In the genomic region with DNA sequence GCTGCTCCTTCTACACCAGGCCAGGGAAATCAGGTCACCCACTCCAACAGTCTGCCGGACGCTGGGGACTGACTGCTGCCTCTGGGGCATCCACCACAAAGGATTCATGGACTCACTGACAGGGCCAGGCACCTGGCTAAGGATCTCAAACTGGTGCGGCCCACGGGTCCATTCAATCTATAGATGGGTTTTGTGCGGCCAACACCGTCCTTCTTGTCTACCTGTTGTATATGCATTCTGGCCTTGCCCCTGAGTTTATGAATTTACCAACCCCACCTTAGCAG, we compare ENCODE assay signal across 19 cellular contexts. TPM values are rescaled to one million over a fixed set of nuclear protein-coding genes. Genes with fewer than 3 reads are reported as not detected.
A peak's percentile ranks its signal among the peaks of the same experiment; 100 is the strongest.
DNase-seq lines count a peak whose midpoint lies in the region; ATAC-seq and TF ChIP-seq lines count a peak whose summit lies in the region.
"Had no signal": no experiment of that assay in that cellular context is flagged by ENCODE, and none has a peak within 500 bp of the region (broad histone marks: within the 10 kb centered on the region; RNA-seq: fewer than 3 reads in every experiment).

No MANE protein-coding gene starts in this region.

- no peak overlapping the region for H3K27ac ChIP-seq in CD4-positive, alpha-beta T cell (ENCODE audit: low read depth, low read length)
- H3K27ac ChIP-seq: BLaER1, PC-9 had no signal

- no peaks in the 10 kb centered on the region for H3K27me3 ChIP-seq in CD4-positive, alpha-beta T cell (ENCODE audit: control insufficient read depth, insufficient read depth, low read length)
- H3K27me3 ChIP-seq: BLaER1 had no signal

- H3K36me3 Mint-ChIP-seq in activated CD4-positive, alpha-beta T cell treated with anti-CD3 and anti-CD28 coated beads, Interleukin-2, amount 10 ng/mL, durations not matched to agents 7 days and 5 days (ENCODE audit: low read depth), result peaks cover 4% of the 10 kb centered on the region
- peaks cover 4% of the 10 kb centered on the region for H3K36me3 Mint-ChIP-seq in CD4-positive, alpha-beta T cell (ENCODE audit: low read depth)
- H3K36me3 Mint-ChIP-seq in activated T-helper 17 cell treated with anti-CD3 and anti-CD28 coated beads, Interleukin-2, amount 50 U/mL, for 72 hours (ENCODE audit: low read depth), result no peaks in the 10 kb centered on the region
- H3K36me3 Mint-ChIP-seq in natural killer cell treated with Interleukin-12 subunit alpha and Interleukin-12 subunit beta and Interleukin-15 and Interleukin-18, amount 100 ng/mL, for 72 hours, result no peaks in the 10 kb centered on the region
- no peaks in the 10 kb centered on the region for H3K36me3 Mint-ChIP-seq in CD14-positive monocyte

- peaks cover 1% of the 10 kb centered on the region for H3K27me3 Mint-ChIP-seq in activated CD4-positive, alpha-beta T cell treated with anti-CD3 and anti-CD28 coated beads, Interleukin-2, amount 10 ng/mL, durations not matched to agents 7 days and 5 days
- no peaks in the 10 kb centered on the region for H3K27me3 Mint-ChIP-seq in CD4-positive, alpha-beta T cell
- no peaks in the 10 kb centered on the region for H3K27me3 Mint-ChIP-seq in activated T-helper 17 cell treated with anti-CD3 and anti-CD28 coated beads, Interleukin-2, amount 50 U/mL, for 72 hours
- H3K27me3 Mint-ChIP-seq in natural killer cell treated with Interleukin-12 subunit alpha and Interleukin-12 subunit beta and Interleukin-15 and Interleukin-18, amount 100 ng/mL, for 72 hours, result no peaks in the 10 kb centered on the region
- peaks cover 2 to 6% (median 3%) of the 10 kb centered on the region in 3 donors for H3K27me3 Mint-ChIP-seq in CD14-positive monocyte (ENCODE audit: low read depth in 3 of 3)

- H3K27ac Mint-ChIP-seq in activated CD4-positive, alpha-beta T cell treated with anti-CD3 and anti-CD28 coated beads, Interleukin-2, amount 10 ng/mL, durations not matched to agents 7 days and 5 days, result peak overlapping the region; percentile 77
- H3K27ac Mint-ChIP-seq in CD4-positive, alpha-beta T cell, result peak overlapping the region; percentile 71
- H3K27ac Mint-ChIP-seq in activated T-helper 17 cell treated with anti-CD3 and anti-CD28 coated beads, Interleukin-2, amount 50 U/mL, for 72 hours, result no peak overlapping the region
- peak overlapping the region; percentile 24 to 62 for H3K27ac Mint-ChIP-seq in natural killer cell treated with Interleukin-12 subunit alpha and Interleukin-12 subunit beta and Interleukin-15 and Interleukin-18, amount 100 ng/mL, for 72 hours
- no peak overlapping the region for H3K27ac Mint-ChIP-seq in CD14-positive monocyte
- H3K27ac Mint-ChIP-seq: GM23338 had no signal

- H3K4me3 Mint-ChIP-seq in activated CD4-positive, alpha-beta T cell treated with anti-CD3 and anti-CD28 coated beads, Interleukin-2, amount 10 ng/mL, durations not matched to agents 7 days and 5 days, result no peak overlapping the region
- H3K4me3 Mint-ChIP-seq in CD4-positive, alpha-beta T cell, result peak overlapping the region; percentile 50
- H3K4me3 Mint-ChIP-seq in activated T-helper 17 cell treated with anti-CD3 and anti-CD28 coated beads, Interleukin-2, amount 50 U/mL, for 72 hours, result peak overlapping the region; percentile 57
- H3K4me3 Mint-ChIP-seq in natural killer cell treated with Interleukin-12 subunit alpha and Interleukin-12 subunit beta and Interleukin-15 and Interleukin-18, amount 100 ng/mL, for 72 hours, result peak overlapping the region; percentile 30
- H3K4me3 Mint-ChIP-seq in CD14-positive monocyte, result no peak overlapping the region
- H3K4me3 Mint-ChIP-seq: GM23338 had no signal

- no peak for ATAC-seq in CD4-positive, alpha-beta T cell (ENCODE audit: poor library complexity)
- ATAC-seq in activated T-helper 17 cell treated with anti-CD3 and anti-CD28 coated beads, Interleukin-2, amount 50 U/mL, for 72 hours (replicated peaks), result no peak
- ATAC-seq in natural killer cell treated with Interleukin-12 subunit alpha and Interleukin-12 subunit beta and Interleukin-15 and Interleukin-18, amount 100 ng/mL, for 72 hours, result no peak
- ATAC-seq in HG02642 (IDR thresholded peaks at IDR 0.05; ENCODE audit: poor library complexity, unreplicated experiment), result no peak
- ATAC-seq: GM23338 had no signal

- CTCF ChIA-PET in activated CD4-positive, alpha-beta T cell treated with anti-CD3 and anti-CD28 coated beads, Interleukin-2, amount 10 ng/mL, durations not matched to agents 7 days and 5 days (lab: Charles Lee), result interaction anchor here (0.9 to 4.6 kb wide), 4 partner anchors 8 to 92 kb away, joined by 3 to 21 read pairs (median 5); a partner anchor contains a TSS
- CTCF ChIA-PET in CD4-positive, alpha-beta T cell (lab: Charles Lee), result interaction anchor here (0.9 to 2.5 kb wide), 3 partner anchors 8 to 56 kb away, joined by 3 to 11 read pairs (median 3); a partner anchor contains a TSS

- H3K9me3 ChIP-seq in CD4-positive, alpha-beta T cell (ENCODE audit: control insufficient read depth, low read length), result no peaks in the 10 kb centered on the region
- H3K9me3 ChIP-seq: BLaER1, Caco-2 had no signal

- no peaks in the 10 kb centered on the region for H3K9me3 Mint-ChIP-seq in activated CD4-positive, alpha-beta T cell treated with anti-CD3 and anti-CD28 coated beads, Interleukin-2, amount 10 ng/mL, durations not matched to agents 7 days and 5 days
- H3K9me3 Mint-ChIP-seq in CD4-positive, alpha-beta T cell, result no peaks in the 10 kb centered on the region
- H3K9me3 Mint-ChIP-seq in activated T-helper 17 cell treated with anti-CD3 and anti-CD28 coated beads, Interleukin-2, amount 50 U/mL, for 72 hours, result no peaks in the 10 kb centered on the region
- no peaks in the 10 kb centered on the region for H3K9me3 Mint-ChIP-seq in natural killer cell treated with Interleukin-12 subunit alpha and Interleukin-12 subunit beta and Interleukin-15 and Interleukin-18, amount 100 ng/mL, for 72 hours
- H3K9me3 Mint-ChIP-seq in CD14-positive monocyte, result no peaks in the 10 kb centered on the region
- H3K9me3 Mint-ChIP-seq: GM23338 had no signal

- POLR2A ChIA-PET in activated CD4-positive, alpha-beta T cell treated with anti-CD3 and anti-CD28 coated beads, Interleukin-2, amount 10 ng/mL, durations not matched to agents 7 days and 5 days (lab: Charles Lee), result no interaction called here
- POLR2A ChIA-PET in CD4-positive, alpha-beta T cell (lab: Charles Lee), result interaction anchor here (1.3 to 14.2 kb wide), 4 partner anchors 8 to 19 kb away, joined by 3 to 239 read pairs (median 5); a partner anchor contains a TSS

- intact Hi-C loops in CD4-positive, alpha-beta T cell (cut with DNase I, micrococcal nuclease), result loop anchor here in 1 of 2 experiments (5.0 kb wide), 1 partner anchor 32 kb away; no protein-coding TSS in a partner anchor
- intact Hi-C loops in CD14-positive monocyte (cut with micrococcal nuclease), result no loop called here

- peaks cover 72% of the 10 kb centered on the region for H3K4me1 Mint-ChIP-seq in activated CD4-positive, alpha-beta T cell treated with anti-CD3 and anti-CD28 coated beads, Interleukin-2, amount 10 ng/mL, durations not matched to agents 7 days and 5 days
- H3K4me1 Mint-ChIP-seq in CD4-positive, alpha-beta T cell (ENCODE audit: low read depth), result peaks cover 66% of the 10 kb centered on the region
- H3K4me1 Mint-ChIP-seq in activated T-helper 17 cell treated with anti-CD3 and anti-CD28 coated beads, Interleukin-2, amount 50 U/mL, for 72 hours, result peaks cover 51% of the 10 kb centered on the region
- H3K4me1 Mint-ChIP-seq in natural killer cell treated with Interleukin-12 subunit alpha and Interleukin-12 subunit beta and Interleukin-15 and Interleukin-18, amount 100 ng/mL, for 72 hours (ENCODE audit: low read depth in 2 of 2), result peaks cover 63 to 70% of the 10 kb centered on the region in 2 donors
- H3K4me1 Mint-ChIP-seq in CD14-positive monocyte, result peaks cover 52% of the 10 kb centered on the region

- TF ChIP-seq CTCF in CD4-positive, alpha-beta T cell (IDR thresholded peaks at IDR 0.05), result no peak
- no peak for TF ChIP-seq CTCF in CD14-positive monocyte (IDR thresholded peaks at IDR 0.05)

- no peak for DNase-seq in activated CD4-positive, alpha-beta T cell treated with anti-CD3 and anti-CD28 coated beads, Interleukin-2, amount 10 ng/mL, durations not matched to agents 7 days and 5 days
- no peak for DNase-seq in activated CD4-positive, alpha-beta T cell treated with anti-CD3 and anti-CD28 coated beads for 1 hour
- DNase-seq in CD4-positive, alpha-beta T cell, result no peak
- no peak for DNase-seq in natural killer cell treated with Interleukin-12 subunit alpha and Interleukin-12 subunit beta and Interleukin-15 and Interleukin-18, amount 100 ng/mL, for 72 hours (ENCODE audit: low spot score)
- DNase-seq in NCI-H524 (lab: John Stamatoyannopoulos, UW) (no peak), CD14-positive monocyte (ENCODE audit: low spot score) (no peak)
- DNase-seq: DMS153, EL, KG1, NCI-H1436 treated with DMSO at 0.1 percent for 48 hours, NCI-H2029 treated with DMSO at 0.1 percent for 48 hours, NCI-H2171 treated with DMSO at 0.1 percent for 48 hours, NCI-H774, PC-9 had no signal

RNA-seq across cellular contexts. Expression of a gene that starts 10.9 kb away (rescaled TPM):
- total RNA-seq in activated CD4-positive, alpha-beta T cell treated with anti-CD3 and anti-CD28 coated beads, Interleukin-2, amount 10 ng/mL, durations not matched to agents 7 days and 5 days, result 100 to 1,000 TPM; 165 to 167 TPM
- total RNA-seq in CD4-positive, alpha-beta T cell, result 100 to 1,000 TPM; 130 to 139 TPM
- total RNA-seq in activated T-helper 17 cell treated with anti-CD3 and anti-CD28 coated beads, Interleukin-2, amount 50 U/mL, for 72 hours, result 100 to 1,000 TPM in 1 of 2 donors, 10 to 100 TPM in 1; 77.3 to 124 TPM
- 100 to 1,000 TPM; 125 to 168 TPM for total RNA-seq in natural killer cell treated with Interleukin-12 subunit alpha and Interleukin-12 subunit beta and Interleukin-15 and Interleukin-18, amount 100 ng/mL, for 72 hours
- polyA plus RNA-seq in CD14-positive monocyte, result 10 to 100 TPM; 16.1 to 36.3 TPM

RNA-seq across cellular contexts. Expression of a gene that starts 50.4 kb away (rescaled TPM):
- 10 to 100 TPM; 33.5 to 33.6 TPM for total RNA-seq in activated CD4-positive, alpha-beta T cell treated with anti-CD3 and anti-CD28 coated beads, Interleukin-2, amount 10 ng/mL, durations not matched to agents 7 days and 5 days
- total RNA-seq in CD4-positive, alpha-beta T cell, result 10 to 100 TPM; 13.4 to 14.3 TPM
- total RNA-seq in activated T-helper 17 cell treated with anti-CD3 and anti-CD28 coated beads, Interleukin-2, amount 50 U/mL, for 72 hours, result 10 to 100 TPM; 25.2 to 28.9 TPM
- 10 to 100 TPM; 22.0 to 25.7 TPM for total RNA-seq in natural killer cell treated with Interleukin-12 subunit alpha and Interleukin-12 subunit beta and Interleukin-15 and Interleukin-18, amount 100 ng/mL, for 72 hours
- 10 to 100 TPM; 56.2 to 77.3 TPM for polyA plus RNA-seq in CD14-positive monocyte

Comparison
In these comparisons a context has a peak if more than half of its experiments do, and no peak if none do; other contexts are left out.
1. H3K27ac Mint-ChIP-seq: peak in activated CD4-positive, alpha-beta T cell treated with anti-CD3 and anti-CD28 coated beads, Interleukin-2, amount 10 ng/mL, durations not matched to agents 7 days and 5 days (single experiment), CD4-positive, alpha-beta T cell (single experiment) and natural killer cell treated with Interleukin-12 subunit alpha and Interleukin-12 subunit beta and Interleukin-15 and Interleukin-18, amount 100 ng/mL, for 72 hours (2 of 2); none in activated T-helper 17 cell treated with anti-CD3 and anti-CD28 coated beads, Interleukin-2, amount 50 U/mL, for 72 hours (single experiment) and CD14-positive monocyte (0 of 7).
2. H3K4me3 Mint-ChIP-seq: peak in CD4-positive, alpha-beta T cell (single experiment), activated T-helper 17 cell treated with anti-CD3 and anti-CD28 coated beads, Interleukin-2, amount 50 U/mL, for 72 hours (single experiment) and natural killer cell treated with Interleukin-12 subunit alpha and Interleukin-12 subunit beta and Interleukin-15 and Interleukin-18, amount 100 ng/mL, for 72 hours (single experiment); none in activated CD4-positive, alpha-beta T cell treated with anti-CD3 and anti-CD28 coated beads, Interleukin-2, amount 10 ng/mL, durations not matched to agents 7 days and 5 days (single experiment) and CD14-positive monocyte (0 of 2).